ENCODE assay signal across 23 cellular contexts in the genomic region with DNA sequence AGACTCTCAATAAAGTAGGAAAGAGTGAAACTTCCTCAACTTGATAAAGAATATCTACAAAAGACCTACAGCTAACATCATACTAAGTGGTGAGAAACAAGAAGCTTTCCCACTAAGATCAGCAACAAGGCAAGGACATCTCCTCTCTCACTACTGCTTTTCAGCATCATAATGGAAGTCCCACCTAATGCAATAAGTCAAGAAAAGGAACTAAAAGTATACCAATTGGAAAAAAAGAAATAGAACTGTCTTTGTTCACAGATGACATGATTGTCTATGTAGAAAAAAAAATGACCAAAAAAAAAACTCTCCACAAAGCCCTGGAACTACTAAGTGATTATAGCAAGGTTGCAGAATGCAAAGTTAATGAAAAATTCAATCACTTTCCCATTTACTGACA. TPM values are rescaled to one million over a fixed set of nuclear protein-coding genes. Genes with fewer than 3 reads are reported as not detected.
DNase-seq lines count a peak whose midpoint lies in the region; ATAC-seq and TF ChIP-seq lines count a peak whose summit lies in the region.
"Had no signal": no experiment of that assay in that cellular context is flagged by ENCODE, and none has a peak within 500 bp of the region (broad histone marks: within the 10 kb centered on the region; RNA-seq: fewer than 3 reads in every experiment).

No MANE protein-coding gene starts in this region.

- no peaks in the 10 kb centered on the region for H3K9me3 Mint-ChIP-seq in activated CD4-positive, alpha-beta T cell treated with anti-CD3 and anti-CD28 coated beads for 36 hours (ENCODE audit: low read depth)
- H3K9me3 Mint-ChIP-seq in Calu3 (ENCODE audit: low read depth, unreplicated experiment): no peaks in the 10 kb centered on the region
- H3K9me3 Mint-ChIP-seq: activated CD4-positive, alpha-beta memory T cell treated with anti-CD3 and anti-CD28 coated beads, Interleukin-2, amount 10 ng/mL, durations not matched to agents 7 days and 5 days had no signal

- POLR2A ChIA-PET in activated CD4-positive, alpha-beta T cell treated with anti-CD3 and anti-CD28 coated beads for 36 hours (lab: Charles Lee): no interaction called here

- no peak overlapping the region for H3K4me3 Mint-ChIP-seq in activated CD4-positive, alpha-beta T cell treated with anti-CD3 and anti-CD28 coated beads for 36 hours
- no peak overlapping the region for H3K4me3 Mint-ChIP-seq in Calu3 (ENCODE audit: low read depth, unreplicated experiment)
- H3K4me3 Mint-ChIP-seq: activated CD4-positive, alpha-beta memory T cell treated with anti-CD3 and anti-CD28 coated beads, Interleukin-2, amount 10 ng/mL, durations not matched to agents 7 days and 5 days; nephron progenitor cell had no signal

- no peaks in the 10 kb centered on the region for H3K36me3 Mint-ChIP-seq in activated CD4-positive, alpha-beta T cell treated with anti-CD3 and anti-CD28 coated beads for 36 hours (ENCODE audit: low read depth)
- no peaks in the 10 kb centered on the region for H3K36me3 Mint-ChIP-seq in Calu3 (ENCODE audit: insufficient read depth, unreplicated experiment)

- DNase-seq in GM12865 (ENCODE audit: low read depth) (peak; percentile 44), SIG-M5 (lab: John Stamatoyannopoulos, UW) (peak; percentile 3), Calu3 (no peak), left colon (no peak), HuH-7 (ENCODE audit: low spot score) (no peak)
- DNase-seq in activated CD4-positive, alpha-beta T cell treated with anti-CD3 and anti-CD28 coated beads for 36 hours: no peak
- DNase-seq: activated CD4-positive, alpha-beta memory T cell treated with anti-CD3 and anti-CD28 coated beads, Interleukin-2, amount 10 ng/mL, durations not matched to agents 7 days and 5 days; activated naive CD4-positive, alpha-beta T cell; cortex of kidney; head of caudate nucleus; left lung; NCI-H187 treated with DMSO at 0.1 percent for 48 hours; NCI-H2227 treated with DMSO at 0.1 percent for 48 hours; NCI-H774; nephron progenitor cell; PC-9; posterior cingulate gyrus; sigmoid colon had no signal

- no peak overlapping the region for H3K27ac Mint-ChIP-seq in activated CD4-positive, alpha-beta T cell treated with anti-CD3 and anti-CD28 coated beads for 36 hours
- no peak overlapping the region for H3K27ac Mint-ChIP-seq in Calu3 (ENCODE audit: unreplicated experiment)
- H3K27ac Mint-ChIP-seq: activated CD4-positive, alpha-beta memory T cell treated with anti-CD3 and anti-CD28 coated beads, Interleukin-2, amount 10 ng/mL, durations not matched to agents 7 days and 5 days; nephron progenitor cell had no signal

- H3K4me1 Mint-ChIP-seq in activated CD4-positive, alpha-beta T cell treated with anti-CD3 and anti-CD28 coated beads for 36 hours: no peaks in the 10 kb centered on the region
- no peaks in the 10 kb centered on the region for H3K4me1 Mint-ChIP-seq in Calu3 (ENCODE audit: low read depth, unreplicated experiment)
- H3K4me1 Mint-ChIP-seq: nephron progenitor cell had no signal

- BruUV-seq in Calu3 (replicated peaks; lab: Mats Ljungman, UMichigan): no TSS peak

- TF ChIP-seq CTCF in GM12865 (IDR thresholded peaks at IDR 0.05; ENCODE audit: insufficient read depth, low read depth, low read length, missing control alignments): no peak
- TF ChIP-seq CTCF in Calu3 (IDR thresholded peaks at IDR 0.05; ENCODE audit: unreplicated experiment): no peak

- ATAC-seq in GM19351 (IDR thresholded peaks at IDR 0.05; ENCODE audit: unreplicated experiment) (peak; percentile 47), HG02885 (IDR thresholded peaks at IDR 0.05; ENCODE audit: poor library complexity, unreplicated experiment) (peak; percentile 41), left colon (no peak)
- ATAC-seq in activated CD4-positive, alpha-beta T cell treated with anti-CD3 and anti-CD28 coated beads for 36 hours: no peak
- ATAC-seq: left lung had no signal

- H3K27me3 Mint-ChIP-seq in activated CD4-positive, alpha-beta T cell treated with anti-CD3 and anti-CD28 coated beads for 36 hours: peaks cover 33% of the 10 kb centered on the region
- H3K27me3 Mint-ChIP-seq in Calu3 (ENCODE audit: unreplicated experiment): no peaks in the 10 kb centered on the region

- CTCF ChIA-PET in activated CD4-positive, alpha-beta T cell treated with anti-CD3 and anti-CD28 coated beads for 36 hours (lab: Charles Lee): no interaction called here
- CTCF ChIA-PET in Calu3 (lab: Charles Lee): no interaction called here

- no peak overlapping the region for H3K4me3 ChIP-seq in GM12865 (ENCODE audit: low read depth, low read length)
- H3K4me3 ChIP-seq: BLaER1, left lung, PC-9, sigmoid colon, SJSA1, thoracic aorta had no signal

- intact Hi-C loops in activated CD4-positive, alpha-beta T cell treated with anti-CD3 and anti-CD28 coated beads for 36 hours (cut with DNase I, micrococcal nuclease): no loop called here
- intact Hi-C loops in Calu3 (cut with micrococcal nuclease; ENCODE audit: unreplicated experiment) (no loop called here), left colon (cut with DNase I, micrococcal nuclease) (no loop called here)

RNA-seq across cellular contexts. Expression of gene SH3RF1, which starts 25.1 kb away (rescaled TPM):
- total RNA-seq in activated CD4-positive, alpha-beta T cell treated with anti-CD3 and anti-CD28 coated beads for 36 hours: under 1 TPM; 0.39 to 0.63 TPM
- total RNA-seq in Calu3 (2022) (64.6 and 70.1 TPM in 2 replicates), left colon (10 to 100 TPM; 66.1 to 76.6 TPM)

Comparison
In these comparisons a context has a peak if more than half of its experiments do, and no peak if none do; other contexts are left out.
1. DNase-seq: peak in GM12865 (single experiment) and SIG-M5 (single experiment); none in activated CD4-positive, alpha-beta T cell treated with anti-CD3 and anti-CD28 coated beads for 36 hours (single experiment), Calu3 (single experiment), left colon (0 of 2) and HuH-7 (single experiment).
2. ATAC-seq: peak in GM19351 (single experiment) and HG02885 (single experiment); none in activated CD4-positive, alpha-beta T cell treated with anti-CD3 and anti-CD28 coated beads for 36 hours (single experiment) and left colon (single experiment).
3. RNA of gene SH3RF1, which starts 25.1 kb away (total RNA-seq): 66.1 to 76.6 TPM in left colon and 64.6 to 70.1 TPM in Calu3; 0.39 to 0.63 TPM in activated CD4-positive, alpha-beta T cell treated with anti-CD3 and anti-CD28 coated beads for 36 hours; every median in the first group is over 10 times any median in the second.